Comparison of ENCODE assay signal across 18 cellular contexts in genomic region chr1:163048970-163049680, GRCh38.
DNase-seq lines count a peak whose midpoint lies in the region; TF ChIP-seq lines count a peak whose summit lies in the region.
"Had no signal": no experiment of that assay in that cellular context is flagged by ENCODE, and none has a peak within 500 bp of the region (broad histone marks: within the 10 kb centered on the region; RNA-seq: fewer than 3 reads in every experiment).

No MANE protein-coding gene starts in this region.

- no peaks in the 10 kb centered on the region for H3K36me3 ChIP-seq in MM.1S (replicated peaks; ENCODE audit: insufficient read depth, low read length)

- H3K4me1 ChIP-seq in MM.1S (ENCODE audit: low read length) = no peaks in the 10 kb centered on the region

- no peaks in the 10 kb centered on the region for H3F3A ChIP-seq in MM.1S (ENCODE audit: insufficient read depth, low read length)

- DNase-seq in NCI-H2171 treated with DMSO at 0.1 percent for 48 hours (lab: John Stamatoyannopoulos, UW) = peak; percentile 31
- DNase-seq in NCI-H2171 (lab: John Stamatoyannopoulos, UW) = no peak
- DNase-seq in NCI-H1048 (lab: John Stamatoyannopoulos, UW) = peak; percentile 25
- DNase-seq in NCI-H69 (lab: John Stamatoyannopoulos, UW) = peak; percentile 64
- no peak for DNase-seq in dedifferentiated amniotic fluid mesenchymal stem cell (ENCODE audit: extremely low spot score)
- no peak for DNase-seq in MM.1S
- DNase-seq in stimulated activated CD4-positive, alpha-beta T cell treated with anti-CD3 and anti-CD28 coated beads, Interleukin-4, amount 100 ng/mL, for 4 hours = no peak
- DNase-seq: DND-41, GM23248, NCI-H2029 treated with DMSO at 0.1 percent for 48 hours, NCI-H446 treated with DMSO at 0.1 percent for 48 hours, Right ventricle myocardium superior, T-helper 1 cell, T1000 had no signal

- H3K27me3 ChIP-seq in MM.1S (replicated peaks; ENCODE audit: insufficient read depth, low read length) = no peaks in the 10 kb centered on the region

- TF ChIP-seq CTCF in nephron (IDR thresholded peaks at IDR 0.05; ENCODE audit: unreplicated experiment in 3 of 3) (no peak), MM.1S (IDR thresholded peaks at IDR 0.05; ENCODE audit: low read length) (no peak)

- no peak overlapping the region for H3K4me2 ChIP-seq in MM.1S (ENCODE audit: low read depth, low read length)
- H3K4me2 ChIP-seq: KMS-11 had no signal

- peaks cover 2% of the 10 kb centered on the region for H3K4me1 Mint-ChIP-seq in nephron

- H3K9me2 ChIP-seq in MM.1S (replicated peaks; ENCODE audit: insufficient read depth, low read length) = no peaks in the 10 kb centered on the region

- H3K9me3 ChIP-seq in MM.1S (replicated peaks; ENCODE audit: insufficient read depth, low read length) = no peaks in the 10 kb centered on the region

- H3K27ac Mint-ChIP-seq in nephron = peak overlapping the region; percentile 2 to 76 (median 71)

- no peaks in the 10 kb centered on the region for H3K79me2 ChIP-seq in MM.1S (ENCODE audit: low read length)

- H3K4me3 ChIP-seq in MM.1S (ENCODE audit: low read length) = no peak overlapping the region
- H3K4me3 ChIP-seq: GM23248, SK-N-MC had no signal

- H3K27ac ChIP-seq in MM.1S (ENCODE audit: low read length) = no peak overlapping the region
- H3K27ac ChIP-seq: C4-2B, GM23248, KMS-11, SK-N-MC had no signal

- H2AFZ ChIP-seq in MM.1S (ENCODE audit: low read length) = no peak overlapping the region
- H2AFZ ChIP-seq: GM23248 had no signal

- no peaks in the 10 kb centered on the region for H3K9me3 Mint-ChIP-seq in nephron

- H3K27me3 Mint-ChIP-seq in nephron (ENCODE audit: low read depth) = no peaks in the 10 kb centered on the region

- H3K4me3 Mint-ChIP-seq in nephron = no peak overlapping the region

- no peak overlapping the region for H3K9ac ChIP-seq in MM.1S (ENCODE audit: low read length)
- H3K9ac ChIP-seq: GM23248, KMS-11 had no signal

- no peaks in the 10 kb centered on the region for H4K20me1 ChIP-seq in MM.1S (ENCODE audit: insufficient read depth, low read length)

- H3K36me3 Mint-ChIP-seq in nephron (ENCODE audit: low read depth) = no peaks in the 10 kb centered on the region

Comparison
In these comparisons a context has a peak if more than half of its experiments do, and no peak if none do; other contexts are left out.
1. DNase-seq: peak in NCI-H2171 treated with DMSO at 0.1 percent for 48 hours (single experiment), NCI-H1048 (single experiment) and NCI-H69 (single experiment); none in NCI-H2171 (single experiment), dedifferentiated amniotic fluid mesenchymal stem cell (single experiment), MM.1S (single experiment) and stimulated activated CD4-positive, alpha-beta T cell treated with anti-CD3 and anti-CD28 coated beads, Interleukin-4, amount 100 ng/mL, for 4 hours (0 of 2).